8 cellular contexts compared by ENCODE assay signal in genomic region chr7:2452074-2452507, GRCh38. TPM values are rescaled to one million over a fixed set of nuclear protein-coding genes. Genes with fewer than 3 reads are reported as not detected.
DNase-seq lines count a peak whose midpoint lies in the region; ATAC-seq and TF ChIP-seq lines count a peak whose summit lies in the region.

No MANE protein-coding gene starts in this region.

- H3K27me3 Mint-ChIP-seq in activated CD8-positive, alpha-beta T cell treated with anti-CD3 and anti-CD28 coated beads, Interleukin-2, amount 10 ng/mL, durations not matched to agents 7 days and 5 days (ENCODE audit: low read depth) = peaks cover 14% of the 10 kb centered on the region

- no peaks in the 10 kb centered on the region for H3K36me3 ChIP-seq in transverse colon

- TF ChIP-seq CTCF in GM13976 (IDR thresholded peaks at IDR 0.05; ENCODE audit: borderline replicate concordance, control extremely low read depth, extremely low read depth, insufficient read depth, missing control alignments) (no peak), transverse colon (IDR thresholded peaks at IDR 0.05) (no peak)

- H3K9me3 ChIP-seq in transverse colon = no peaks in the 10 kb centered on the region

- WGBS in transverse colon (ENCODE audit: low coverage in 1 of 2), 2 donors = 19% methylated on average over 14 of the region's 16 CpGs; no CpG with 5 or more reads in 1 of the 2 donors

- intact Hi-C loops in transverse colon (cut with DNase I; ENCODE audit: low total_unique reads) = no loop called here

- TF ChIP-seq EP300 in transverse colon (IDR thresholded peaks at IDR 0.05; ENCODE audit: low read depth) = no peak

- no peaks in the 10 kb centered on the region for H3K27me3 ChIP-seq in layer of hippocampus (ENCODE audit: control insufficient read depth, insufficient read depth, low read length)
- H3K27me3 ChIP-seq in transverse colon = no peaks in the 10 kb centered on the region

- H3K9me3 Mint-ChIP-seq in activated CD8-positive, alpha-beta T cell treated with anti-CD3 and anti-CD28 coated beads, Interleukin-2, amount 10 ng/mL, durations not matched to agents 7 days and 5 days (ENCODE audit: insufficient read depth) = no peaks in the 10 kb centered on the region

- peak overlapping the region; percentile 45 for H3K4me3 Mint-ChIP-seq in activated CD8-positive, alpha-beta T cell treated with anti-CD3 and anti-CD28 coated beads, Interleukin-2, amount 10 ng/mL, durations not matched to agents 7 days and 5 days

- peak overlapping the region in 3 of 4 donors; percentile 17 to 36 (median 35) for H3K4me3 ChIP-seq in transverse colon

- H3K27ac ChIP-seq in layer of hippocampus (ENCODE audit: low read depth, low read length) = peak overlapping the region; percentile 27
- peak overlapping the region in 1 of 4 donors; percentile 29 for H3K27ac ChIP-seq in transverse colon

- H3K27ac Mint-ChIP-seq in activated CD8-positive, alpha-beta T cell treated with anti-CD3 and anti-CD28 coated beads, Interleukin-2, amount 10 ng/mL, durations not matched to agents 7 days and 5 days = no peak overlapping the region

- H3K36me3 Mint-ChIP-seq in activated CD8-positive, alpha-beta T cell treated with anti-CD3 and anti-CD28 coated beads, Interleukin-2, amount 10 ng/mL, durations not matched to agents 7 days and 5 days (ENCODE audit: low read depth) = no peaks in the 10 kb centered on the region

- POLR2A ChIA-PET in activated CD8-positive, alpha-beta T cell treated with anti-CD3 and anti-CD28 coated beads, Interleukin-2, amount 10 ng/mL, durations not matched to agents 7 days and 5 days (lab: Charles Lee) = interaction anchor here (0.6 to 1.4 kb wide), 3 partner anchors 17 to 102 kb away, joined by 3 to 5 read pairs (median 5); no protein-coding TSS in a partner anchor

- CTCF ChIA-PET in activated CD8-positive, alpha-beta T cell treated with anti-CD3 and anti-CD28 coated beads, Interleukin-2, amount 10 ng/mL, durations not matched to agents 7 days and 5 days (lab: Charles Lee) = interaction anchor here (0.6 to 2.9 kb wide), 13 partner anchors 11 to 258 kb away, joined by 3 to 45 read pairs (median 4); no protein-coding TSS in a partner anchor

- in situ Hi-C loops in GM13976 (cut with MboI; ENCODE audit: low sequenced_read_pairs, unreplicated experiment) (no loop called here), transverse colon (cut with MboI; ENCODE audit: low pct_ligation_motif_present in 1 of 4, low pct_unique_long_range_greater_than_20kb in 1 of 4, low sequenced_read_pairs in 3 of 4) (loop anchor here in 2 of 4 donors (25.0 kb wide), 1 partner anchor 235 kb away; the partner anchor contains the start of gene AMZ1 (in 2 of the 2)), KBM-7 (cut with MboI; ENCODE audit: low pct_unique_long_range_greater_than_20kb, low sequenced_read_pairs) (no loop called here)

- TF ChIP-seq POLR2A in transverse colon (IDR thresholded peaks at IDR 0.05) = no peak

- H3K4me1 Mint-ChIP-seq in activated CD8-positive, alpha-beta T cell treated with anti-CD3 and anti-CD28 coated beads, Interleukin-2, amount 10 ng/mL, durations not matched to agents 7 days and 5 days (ENCODE audit: low read depth) = peaks cover 18% of the 10 kb centered on the region

- DNase-seq in GM13976 (ENCODE audit: low spot score) = peak; percentile 76
- peak; percentile 47 for DNase-seq in activated CD8-positive, alpha-beta T cell treated with anti-CD3 and anti-CD28 coated beads, Interleukin-2, amount 10 ng/mL, durations not matched to agents 7 days and 5 days
- DNase-seq in transverse colon = peak; percentile 27
- no peak for DNase-seq in KBM-7
- no peak for DNase-seq in EL
- no peak for DNase-seq in activated effector memory CD4-positive, alpha-beta T cell treated with anti-CD3 and anti-CD28 coated beads, Interleukin-2, amount 50 U/mL, for 16 hours

- peaks cover 0 to 12% (median 12%) of the 10 kb centered on the region in 4 donors for H3K4me1 ChIP-seq in transverse colon

- peak; percentile 36 for ATAC-seq in HG02571 (IDR thresholded peaks at IDR 0.05; ENCODE audit: unreplicated experiment)
- peak; percentile 34 for ATAC-seq in activated CD8-positive, alpha-beta T cell treated with anti-CD3 and anti-CD28 coated beads, Interleukin-2, amount 10 ng/mL, durations not matched to agents 7 days and 5 days

RNA-seq across cellular contexts. Expression of gene GRIFIN, which starts 24.1 kb away (rescaled TPM):
- not detected for total RNA-seq in activated CD8-positive, alpha-beta T cell treated with anti-CD3 and anti-CD28 coated beads, Interleukin-2, amount 10 ng/mL, durations not matched to agents 7 days and 5 days
- total RNA-seq in transverse colon = not detected

RNA-seq across cellular contexts. Expression of gene CHST12, which starts 48.7 kb away (rescaled TPM):
- total RNA-seq in activated CD8-positive, alpha-beta T cell treated with anti-CD3 and anti-CD28 coated beads, Interleukin-2, amount 10 ng/mL, durations not matched to agents 7 days and 5 days = 10 to 100 TPM; 47.9 to 49.0 TPM
- total RNA-seq in transverse colon = 100 to 1,000 TPM in 1 of 4 donors, 10 to 100 TPM in 2, 1 to 10 TPM in 1; 7.6 to 136 (median 13.6) TPM

Comparison
In these comparisons a context has a peak if more than half of its experiments do, and no peak if none do; other contexts are left out.
1. DNase-seq: peak in GM13976 (single experiment), activated CD8-positive, alpha-beta T cell treated with anti-CD3 and anti-CD28 coated beads, Interleukin-2, amount 10 ng/mL, durations not matched to agents 7 days and 5 days (single experiment) and transverse colon (single experiment); none in KBM-7 (single experiment), EL (single experiment) and activated effector memory CD4-positive, alpha-beta T cell treated with anti-CD3 and anti-CD28 coated beads, Interleukin-2, amount 50 U/mL, for 16 hours (single experiment).